Comparison of ENCODE assay signal across 1 cellular context in genomic region chr3:48194446-48195071, GRCh38.
TF ChIP-seq lines count a peak whose summit lies in the region.

No MANE protein-coding gene starts in this region.

TF ChIP-seq in endothelial cell of umbilical vein, 7 proteins besides CTCF, POLR2A, EP300 and RAD21:
- no peak for TF ChIP-seq POLR2AphosphoS5 (IDR thresholded peaks at IDR 0.05; ENCODE audit: insufficient read depth, low read depth, low read length)
- no peak for TF ChIP-seq FOS (IDR thresholded peaks at IDR 0.05; ENCODE audit: borderline replicate concordance, insufficient read depth, low read length)
- TF ChIP-seq, protein P1, sequence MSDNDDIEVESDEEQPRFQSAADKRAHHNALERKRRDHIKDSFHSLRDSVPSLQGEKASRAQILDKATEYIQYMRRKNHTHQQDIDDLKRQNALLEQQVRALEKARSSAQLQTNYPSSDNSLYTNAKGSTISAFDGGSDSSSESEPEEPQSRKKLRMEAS (IDR thresholded peaks at IDR 0.05; ENCODE audit: insufficient read depth, insufficient read length), result no peak
